Comparison of ENCODE assay signal across 8 cellular contexts in the genomic region with DNA sequence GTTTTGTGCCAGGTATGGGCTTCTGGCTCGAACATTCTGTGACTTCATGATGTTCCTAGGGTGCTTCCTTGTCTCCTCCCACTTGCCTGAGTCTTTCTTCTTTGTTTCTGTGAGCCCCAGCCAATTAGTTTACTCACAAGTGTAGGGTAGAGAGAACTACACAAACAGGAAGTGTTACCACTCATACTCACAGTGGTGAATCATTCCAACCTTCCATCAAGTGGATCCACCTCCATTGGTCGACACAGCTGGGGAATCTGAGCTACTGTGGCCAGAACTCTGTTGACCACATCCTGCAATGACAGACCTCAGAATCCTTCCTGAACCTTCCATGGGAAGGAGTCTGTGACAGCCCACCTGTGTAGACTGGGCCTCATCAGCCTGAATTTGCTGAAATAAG.
DNase-seq lines count a peak whose midpoint lies in the region; ATAC-seq and TF ChIP-seq lines count a peak whose summit lies in the region.

No MANE protein-coding gene starts in this region.

- intact Hi-C loops in HCT116 (cut with micrococcal nuclease) (no loop called here), CD14-positive monocyte (cut with micrococcal nuclease) (no loop called here)

- RAD21 ChIA-PET in HCT116 (lab: Charles Lee; ENCODE audit: low non-redundant PET in 1 of 2, low total read pairs in 2 of 2, uncharacterized antibody in 2 of 2, unreplicated experiment in 2 of 2), result no interaction called here

- no peaks in the 10 kb centered on the region for H3K36me3 Mint-ChIP-seq in progenitor cell of endocrine pancreas (ENCODE audit: insufficient read depth)
- no peaks in the 10 kb centered on the region for H3K36me3 Mint-ChIP-seq in CD14-positive monocyte

- H3K4me3 Mint-ChIP-seq in progenitor cell of endocrine pancreas (ENCODE audit: low read depth) (no peak overlapping the region), CD14-positive monocyte (no peak overlapping the region)

- H3K9ac ChIP-seq in HCT116 (ENCODE audit: low read length), result no peak overlapping the region

- peaks cover 3% of the 10 kb centered on the region; the same call in 1 of the 2 replicates for H3K9me2 ChIP-seq in HCT116 (ENCODE audit: insufficient read depth)

- CTCF ChIA-PET in HCT116 (lab: Charles Lee), result no interaction called here

- H3K4me3 ChIP-seq in HCT116 (replicated peaks in 1 of 2; ENCODE audit: low read depth in 1 of 2, low read length in 2 of 2), result no peak overlapping the region

- no peak for TF ChIP-seq CTCF in HCT116 (IDR thresholded peaks at IDR 0.05 in 2 of 3, conservative IDR thresholded peaks at IDR 0.05 in 1 of 3; ENCODE audit: borderline replicate concordance in 1 of 3, insufficient read depth in 1 of 3, low read depth in 2 of 3, low read length in 2 of 3)
- no peak for TF ChIP-seq CTCF in progenitor cell of endocrine pancreas (IDR thresholded peaks at IDR 0.05; ENCODE audit: unreplicated experiment)
- TF ChIP-seq CTCF in CD14-positive monocyte (IDR thresholded peaks at IDR 0.05), result no peak

- TF ChIP-seq RAD21 in HCT116 (IDR thresholded peaks at IDR 0.05; ENCODE audit: low read depth), result no peak

- no peaks in the 10 kb centered on the region for H3K36me3 ChIP-seq in HCT116 (ENCODE audit: control insufficient read depth in 1 of 2, insufficient read depth in 2 of 2, low read length in 2 of 2)

- BruUV-seq in HCT116 (replicated peaks; lab: Mats Ljungman, UMichigan), result no TSS peak

- H3K27ac ChIP-seq in HCT116 (ENCODE audit: low read depth, low read length), result no peak overlapping the region

- no peaks in the 10 kb centered on the region for H3K9me3 ChIP-seq in HCT116 (ENCODE audit: control insufficient read depth in 1 of 2, insufficient read depth in 1 of 2, low read depth in 1 of 2, low read length in 2 of 2)

- peak; percentile 82 for ATAC-seq in HCT116
- ATAC-seq in HG02798 (IDR thresholded peaks at IDR 0.05; ENCODE audit: poor library complexity, unreplicated experiment), result no peak

- peak overlapping the region; percentile 13 for H2AFZ ChIP-seq in HCT116 (ENCODE audit: low read depth, low read length, poor library complexity, severe bottlenecking)

- TF ChIP-seq POLR2A in HCT116 (IDR thresholded peaks at IDR 0.05; ENCODE audit: borderline replicate concordance, extremely low read depth, insufficient read depth, insufficient read length), result no peak

- DNase-seq in DMS53 (lab: John Stamatoyannopoulos, UW), result peak; percentile 94
- DNase-seq in HCT116 (ENCODE audit: low read depth, low spot score), result peak; percentile 77
- DNase-seq in RKO (ENCODE audit: low spot score), result peak; percentile 88
- DNase-seq in glomerular visceral epithelial cell (ENCODE audit: extremely low spot score), result peak; percentile 95
- DNase-seq in progenitor cell of endocrine pancreas (ENCODE audit: low spot score, unreplicated experiment), result no peak
- no peak for DNase-seq in NCI-H146 treated with DMSO at 0.1 percent for 48 hours (lab: John Stamatoyannopoulos, UW; ENCODE audit: unreplicated experiment)
- no peak for DNase-seq in CD14-positive monocyte (ENCODE audit: low spot score)

- H3K4me1 Mint-ChIP-seq in progenitor cell of endocrine pancreas (ENCODE audit: low read depth) (peaks cover 10% of the 10 kb centered on the region), CD14-positive monocyte (peaks cover 3% of the 10 kb centered on the region)

- no peaks in the 10 kb centered on the region for H4K20me1 ChIP-seq in HCT116 (ENCODE audit: insufficient read depth)

- POLR2A ChIA-PET in HCT116 (lab: Charles Lee), result no interaction called here

- H3K27me3 Mint-ChIP-seq in progenitor cell of endocrine pancreas (no peaks in the 10 kb centered on the region), CD14-positive monocyte (ENCODE audit: low read depth in 3 of 3) (peaks cover 3 to 4% (median 3%) of the 10 kb centered on the region in 3 donors)

- H3K9me3 Mint-ChIP-seq in progenitor cell of endocrine pancreas (ENCODE audit: low read depth), result no peaks in the 10 kb centered on the region
- H3K9me3 Mint-ChIP-seq in CD14-positive monocyte, result no peaks in the 10 kb centered on the region

- H3K27ac Mint-ChIP-seq in progenitor cell of endocrine pancreas, result no peak overlapping the region
- H3K27ac Mint-ChIP-seq in CD14-positive monocyte, result no peak overlapping the region

- H3K27me3 ChIP-seq in HCT116 (ENCODE audit: insufficient read depth, low read length), result no peaks in the 10 kb centered on the region

- no peaks in the 10 kb centered on the region for H3K79me2 ChIP-seq in HCT116 (ENCODE audit: insufficient read depth, low read length)

- H3K4me1 ChIP-seq in HCT116 (ENCODE audit: control insufficient read depth in 1 of 2, insufficient read depth in 2 of 2, low read length in 2 of 2), result peaks cover 9 to 39% of the 10 kb centered on the region in 2 experiments

- peak overlapping the region; percentile 45 for H3K4me2 ChIP-seq in HCT116 (ENCODE audit: low read length)

TF ChIP-seq in HCT116, 20 proteins besides CTCF, POLR2A, EP300 and RAD21:
- TF ChIP-seq, protein P1, sequence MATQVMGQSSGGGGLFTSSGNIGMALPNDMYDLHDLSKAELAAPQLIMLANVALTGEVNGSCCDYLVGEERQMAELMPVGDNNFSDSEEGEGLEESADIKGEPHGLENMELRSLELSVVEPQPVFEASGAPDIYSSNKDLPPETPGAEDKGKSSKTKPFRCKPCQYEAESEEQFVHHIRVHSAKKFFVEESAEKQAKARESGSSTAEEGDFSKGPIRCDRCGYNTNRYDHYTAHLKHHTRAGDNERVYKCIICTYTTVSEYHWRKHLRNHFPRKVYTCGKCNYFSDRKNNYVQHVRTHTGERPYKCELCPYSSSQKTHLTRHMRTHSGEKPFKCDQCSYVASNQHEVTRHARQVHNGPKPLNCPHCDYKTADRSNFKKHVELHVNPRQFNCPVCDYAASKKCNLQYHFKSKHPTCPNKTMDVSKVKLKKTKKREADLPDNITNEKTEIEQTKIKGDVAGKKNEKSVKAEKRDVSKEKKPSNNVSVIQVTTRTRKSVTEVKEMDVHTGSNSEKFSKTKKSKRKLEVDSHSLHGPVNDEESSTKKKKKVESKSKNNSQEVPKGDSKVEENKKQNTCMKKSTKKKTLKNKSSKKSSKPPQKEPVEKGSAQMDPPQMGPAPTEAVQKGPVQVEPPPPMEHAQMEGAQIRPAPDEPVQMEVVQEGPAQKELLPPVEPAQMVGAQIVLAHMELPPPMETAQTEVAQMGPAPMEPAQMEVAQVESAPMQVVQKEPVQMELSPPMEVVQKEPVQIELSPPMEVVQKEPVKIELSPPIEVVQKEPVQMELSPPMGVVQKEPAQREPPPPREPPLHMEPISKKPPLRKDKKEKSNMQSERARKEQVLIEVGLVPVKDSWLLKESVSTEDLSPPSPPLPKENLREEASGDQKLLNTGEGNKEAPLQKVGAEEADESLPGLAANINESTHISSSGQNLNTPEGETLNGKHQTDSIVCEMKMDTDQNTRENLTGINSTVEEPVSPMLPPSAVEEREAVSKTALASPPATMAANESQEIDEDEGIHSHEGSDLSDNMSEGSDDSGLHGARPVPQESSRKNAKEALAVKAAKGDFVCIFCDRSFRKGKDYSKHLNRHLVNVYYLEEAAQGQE (IDR thresholded peaks at IDR 0.05; ENCODE audit: low read depth), result no peak
- TF ChIP-seq CEBPB (IDR thresholded peaks at IDR 0.05; ENCODE audit: low read depth), result no peak
- TF ChIP-seq, protein P2, sequence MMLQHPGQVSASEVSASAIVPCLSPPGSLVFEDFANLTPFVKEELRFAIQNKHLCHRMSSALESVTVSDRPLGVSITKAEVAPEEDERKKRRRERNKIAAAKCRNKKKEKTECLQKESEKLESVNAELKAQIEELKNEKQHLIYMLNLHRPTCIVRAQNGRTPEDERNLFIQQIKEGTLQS (IDR thresholded peaks at IDR 0.05), result no peak
- TF ChIP-seq YY1 (IDR thresholded peaks at IDR 0.05; ENCODE audit: extremely low read depth, insufficient replicate concordance, low read depth, low read length), result no peak
- peak; percentile 70 for TF ChIP-seq JUND (IDR thresholded peaks at IDR 0.05)
- no peak for TF ChIP-seq SIN3A (IDR thresholded peaks at IDR 0.05; ENCODE audit: low read depth)
- TF ChIP-seq, protein P3, sequence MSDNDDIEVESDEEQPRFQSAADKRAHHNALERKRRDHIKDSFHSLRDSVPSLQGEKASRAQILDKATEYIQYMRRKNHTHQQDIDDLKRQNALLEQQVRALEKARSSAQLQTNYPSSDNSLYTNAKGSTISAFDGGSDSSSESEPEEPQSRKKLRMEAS (IDR thresholded peaks at IDR 0.05), result no peak; the same call in none of the 2 replicates
- peak; percentile 33; the same call in 1 of the 2 replicates for TF ChIP-seq ELF1 (IDR thresholded peaks at IDR 0.05; ENCODE audit: borderline replicate concordance, low read depth)
- TF ChIP-seq SRF (IDR thresholded peaks at IDR 0.05; ENCODE audit: low read depth), result no peak
- TF ChIP-seq ZFX (IDR thresholded peaks at IDR 0.05), result no peak
- TF ChIP-seq ZBTB33 (IDR thresholded peaks at IDR 0.05; ENCODE audit: extremely low read depth, insufficient replicate concordance, low read length), result no peak
- TF ChIP-seq EZH2phosphoT487 (IDR thresholded peaks at IDR 0.05; ENCODE audit: borderline replicate concordance), result no peak
- TF ChIP-seq EGR1 (IDR thresholded peaks at IDR 0.05; ENCODE audit: low read depth), result no peak
- no peak for TF ChIP-seq EZH2 (IDR thresholded peaks at IDR 0.05)
- TF ChIP-seq ZNF274 (IDR thresholded peaks at IDR 0.05; ENCODE audit: low read depth, low read length), result no peak
- peak; percentile 69 for TF ChIP-seq FOSL1 (IDR thresholded peaks at IDR 0.05; ENCODE audit: low read depth)
- peak; percentile 42; the same call in 1 of the 2 replicates for TF ChIP-seq POLR2AphosphoS5 (IDR thresholded peaks at IDR 0.05; ENCODE audit: low read depth, low read length)
- TF ChIP-seq CBX3 (IDR thresholded peaks at IDR 0.05; ENCODE audit: low read depth), result peak; percentile 58
- peak; percentile 70 for TF ChIP-seq SP1 (IDR thresholded peaks at IDR 0.05; ENCODE audit: low read depth)
- no peak for TF ChIP-seq TCF7L2 (IDR thresholded peaks at IDR 0.05; ENCODE audit: borderline replicate concordance, extremely low read depth, insufficient read depth, insufficient read length)

Comparison
In these comparisons a context has a peak if more than half of its experiments do, and no peak if none do; other contexts are left out.
1. DNase-seq: peak in DMS53 (single experiment), HCT116 (single experiment), RKO (single experiment) and glomerular visceral epithelial cell (single experiment); none in progenitor cell of endocrine pancreas (single experiment), NCI-H146 treated with DMSO at 0.1 percent for 48 hours (single experiment) and CD14-positive monocyte (single experiment).